Comparison of ENCODE assay signal across 9 cellular contexts in the genomic region with DNA sequence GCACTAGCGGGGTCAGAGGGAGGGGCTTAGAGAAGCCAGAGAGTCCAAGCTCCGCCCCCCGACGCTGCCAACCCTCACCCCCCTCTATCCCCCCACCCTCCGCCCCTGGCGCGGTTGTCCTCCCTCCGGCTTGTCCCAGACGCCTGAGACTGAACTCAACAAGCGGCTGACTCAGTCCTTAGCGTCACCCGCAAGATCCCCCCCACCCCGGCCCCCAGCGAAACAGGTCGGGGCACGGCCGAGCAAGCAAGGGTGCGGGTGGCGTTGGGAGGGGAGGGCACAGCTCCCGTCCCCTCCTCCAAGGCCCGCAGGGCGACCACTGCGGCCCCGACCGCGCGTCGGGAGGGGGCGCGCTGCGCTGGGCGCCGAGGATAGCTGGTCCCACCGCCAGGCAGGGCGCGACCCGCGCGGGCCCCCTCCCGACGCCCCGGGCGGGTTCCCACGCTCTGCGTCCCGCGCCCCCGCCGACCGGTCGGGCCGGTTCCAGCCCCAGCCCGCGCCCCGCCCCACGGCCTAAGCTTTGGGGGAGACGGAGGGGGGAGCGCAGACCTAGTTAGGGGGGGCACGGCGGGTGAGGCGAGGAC. TPM values are rescaled to one million over a fixed set of nuclear protein-coding genes. Genes with fewer than 3 reads are reported as not detected.
A peak's percentile ranks its signal among the peaks of the same experiment; 100 is the strongest.
DNase-seq lines count a peak whose midpoint lies in the region; FAIRE-seq and TF ChIP-seq lines count a peak whose summit lies in the region.
"Had no signal": no experiment of that assay in that cellular context is flagged by ENCODE, and none has a peak within 500 bp of the region (broad histone marks: within the 10 kb centered on the region; RNA-seq: fewer than 3 reads in every experiment).

No MANE protein-coding gene starts in this region.

- peak overlapping the region; percentile 84 for H3K4me2 ChIP-seq in astrocyte (ENCODE audit: low read length)

- H3K27ac ChIP-seq in KOPT-K1 (ENCODE audit: low read depth, low read length, poor library complexity, severe bottlenecking), result peak overlapping the region; percentile 27
- H3K27ac ChIP-seq in astrocyte (ENCODE audit: low read depth, low read length), result peak overlapping the region; percentile 50
- H3K27ac ChIP-seq: neutrophil had no signal

- peak overlapping the region; percentile 59 for H3K9ac ChIP-seq in astrocyte (ENCODE audit: low read length)

- H3K4me1 ChIP-seq in astrocyte (ENCODE audit: insufficient read depth, low read length), result peaks cover 13% of the 10 kb centered on the region

- no peak for TF ChIP-seq CTCF in astrocyte (IDR thresholded peaks at IDR 0.05; ENCODE audit: insufficient read depth, low read depth, low read length)

- H3K36me3 Mint-ChIP-seq in astrocyte (ENCODE audit: low read depth, unreplicated experiment), result peaks cover 22% of the 10 kb centered on the region

- H3K4me3 ChIP-seq in astrocyte (ENCODE audit: insufficient read depth, low read depth, low read length), result peak overlapping the region; percentile 33

- DNase-seq in Caki2 (ENCODE audit: low read depth) (peak; percentile 80), astrocyte (ENCODE audit: low read depth) (peak; percentile 42), iPS-NIHi11 (ENCODE audit: low spot score) (peak; percentile 89), stromal cell of bone marrow (ENCODE audit: low read depth) (peak; percentile 65), hippocampal formation (lab: John Stamatoyannopoulos, UW) (no peak), dedifferentiated amniotic fluid mesenchymal stem cell (ENCODE audit: extremely low spot score) (no peak)
- DNase-seq in stimulated activated CD4-positive, alpha-beta T cell treated with anti-CD3 and anti-CD28 coated beads, Interleukin-2, amount 100 ng/mL, for 24 hours, result no peak

- H3K4me3 Mint-ChIP-seq in astrocyte (ENCODE audit: unreplicated experiment), result peak overlapping the region; percentile 77

- H3K4me1 Mint-ChIP-seq in astrocyte (ENCODE audit: low read depth, unreplicated experiment), result peaks cover 16% of the 10 kb centered on the region

- H3K9me3 ChIP-seq in KOPT-K1 (ENCODE audit: insufficient read depth, low read length, poor library complexity, severe bottlenecking) (no peaks in the 10 kb centered on the region), astrocyte (ENCODE audit: insufficient read depth, low read depth, low read length) (no peaks in the 10 kb centered on the region)
- H3K9me3 ChIP-seq: neutrophil had no signal

- peaks cover 42% of the 10 kb centered on the region for H4K20me1 ChIP-seq in astrocyte (ENCODE audit: insufficient read depth, low read length)

- H3K27me3 ChIP-seq in astrocyte (ENCODE audit: insufficient read depth, low read length), result no peaks in the 10 kb centered on the region

- H3K79me2 ChIP-seq in astrocyte (ENCODE audit: insufficient read depth, low read length), result peaks cover 13% of the 10 kb centered on the region

- H3K36me3 ChIP-seq in KOPT-K1 (ENCODE audit: insufficient read depth, low read length) (peaks cover 13% of the 10 kb centered on the region), astrocyte (ENCODE audit: insufficient read depth, low read length) (no peaks in the 10 kb centered on the region)
- H3K36me3 ChIP-seq: neutrophil had no signal

- no peak overlapping the region for H2AFZ ChIP-seq in astrocyte (ENCODE audit: low read depth, low read length)

- no peaks in the 10 kb centered on the region for H3K27me3 Mint-ChIP-seq in astrocyte (ENCODE audit: low read depth, unreplicated experiment)

- FAIRE-seq in astrocyte (lab: Jason Lieb, UNC), result no peak

- no peak overlapping the region for H3K27ac Mint-ChIP-seq in astrocyte (ENCODE audit: unreplicated experiment)

- in situ Hi-C loops in Caki2 (cut with HindIII; ENCODE audit: low pct_unique_long_range_greater_than_20kb, low sequenced_read_pairs), result no loop called here

- H3K9me3 Mint-ChIP-seq in astrocyte (ENCODE audit: unreplicated experiment), result no peaks in the 10 kb centered on the region

RNA-seq across cellular contexts. Expression of a gene that starts 5.3 kb away (rescaled TPM):
- total RNA-seq in Caki2 (2014; rRNA removed; shearing (Covaris generic); ENCODE audit: low replicate concordance), result 0.14 and 0.38 TPM in 2 replicates
- 162 and 219 TPM in 2 replicates for total RNA-seq in astrocyte

RNA-seq across cellular contexts. Expression of a gene that starts 36.8 kb away (rescaled TPM):
- not detected in 2 replicates for total RNA-seq in Caki2 (2014; rRNA removed; shearing (Covaris generic); ENCODE audit: low replicate concordance)
- 0.54 and 0.87 TPM in 2 replicates for total RNA-seq in astrocyte

Comparison
In these comparisons a context has a peak if more than half of its experiments do, and no peak if none do; other contexts are left out.
1. DNase-seq: peak in Caki2 (single experiment), astrocyte (single experiment), iPS-NIHi11 (single experiment) and stromal cell of bone marrow (single experiment); none in hippocampal formation (0 of 2), dedifferentiated amniotic fluid mesenchymal stem cell (single experiment) and stimulated activated CD4-positive, alpha-beta T cell treated with anti-CD3 and anti-CD28 coated beads, Interleukin-2, amount 100 ng/mL, for 24 hours (0 of 2).
2. RNA of a gene that starts 5.3 kb away (total RNA-seq): 162 to 219 TPM in astrocyte; 0.14 to 0.38 TPM in Caki2; every median in the first group is over 100 times any median in the second.